Comparison of ENCODE assay signal across 9 cellular contexts in the genomic region with DNA sequence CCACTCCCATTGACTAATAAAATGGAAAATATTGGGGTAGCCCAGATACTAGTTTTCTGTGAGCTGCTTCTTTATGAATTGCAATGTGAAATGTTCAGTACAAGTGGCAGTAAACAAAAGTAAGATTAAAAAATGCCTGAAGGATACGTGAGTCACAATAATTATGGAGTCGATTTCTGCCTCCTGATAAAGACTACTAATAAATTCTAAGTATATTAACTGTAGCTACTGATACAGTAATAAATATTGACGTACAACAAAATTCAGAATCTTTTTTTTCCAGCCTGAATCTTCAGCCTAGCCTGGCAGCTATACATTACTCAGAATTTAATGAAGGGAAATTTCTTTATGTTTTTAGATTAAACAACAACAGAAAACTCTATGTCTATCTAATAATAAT.
"Had no signal": no experiment of that assay in that cellular context is flagged by ENCODE, and none has a peak within 500 bp of the region (broad histone marks: within the 10 kb centered on the region; RNA-seq: fewer than 3 reads in every experiment).

No MANE protein-coding gene starts in this region.

- DNase-seq: GM23248, GOT3, H7, H9, HCEC 1CT, HFFc6 had no signal

- FAIRE-seq: H54 had no signal

- H3K4me2 ChIP-seq: GM23338 had no signal

- H3K4me1 ChIP-seq: HAP-1 had no signal

- H3K9me3 ChIP-seq: HAP-1 had no signal

- H3K27ac ChIP-seq: GM23248 had no signal

- H3K4me3 ChIP-seq: GM23248, GM23338, HAP-1 had no signal

- H3K9ac ChIP-seq: GM23248 had no signal

- H2AFZ ChIP-seq: GM23248, GM23338 had no signal

- H3K36me3 ChIP-seq: HAP-1 had no signal
